24 cellular contexts compared by ENCODE assay signal in the genomic region with DNA sequence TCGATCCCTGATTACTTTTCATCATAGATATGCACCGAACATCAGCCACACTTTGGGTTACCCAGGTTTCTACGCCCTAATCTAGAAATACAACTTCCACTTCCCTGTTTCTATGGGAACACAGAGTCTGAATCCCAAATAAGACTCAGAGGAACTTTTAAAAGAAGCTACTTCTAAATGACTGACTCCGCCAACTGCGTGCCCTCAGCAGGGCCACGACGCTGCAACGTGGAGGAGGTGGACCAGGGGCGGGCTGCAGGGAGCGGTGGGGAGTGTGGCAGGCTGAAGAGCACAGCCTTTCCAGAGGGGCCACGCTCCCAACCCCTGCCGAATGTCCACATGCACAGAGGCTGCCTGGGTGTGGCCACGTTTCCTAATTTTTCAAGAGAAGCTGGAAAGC.
"Had no signal": no experiment of that assay in that cellular context is flagged by ENCODE, and none has a peak within 500 bp of the region (broad histone marks: within the 10 kb centered on the region; RNA-seq: fewer than 3 reads in every experiment).

No MANE protein-coding gene starts in this region.

- H3K36me3 ChIP-seq: esophagus squamous epithelium, neutrophil, right atrium auricular region, sigmoid colon, thoracic aorta, transverse colon, upper lobe of right lung, uterus had no signal

- H3K27me3 Mint-ChIP-seq: progenitor cell of endocrine pancreas had no signal

- H3K4me1 ChIP-seq: parathyroid adenoma, right atrium auricular region, sigmoid colon, transverse colon, upper lobe of right lung, uterus had no signal

- H3K9ac ChIP-seq: parathyroid adenoma had no signal

- H3K4me3 Mint-ChIP-seq: immature natural killer cell; memory B cell; natural killer cell; stimulated activated naive B cell treated with anti-CD40 and anti-IgM and Interleukin-4, amounts not matched to agents 10 μg/mL and 1 μg/mL and 100 μg/mL, for 72 hours; stimulated activated naive CD8-positive, alpha-beta T cell treated with anti-CD3 and anti-CD28 coated beads, Interleukin-15, Interleukin-2, amounts not matched to agents 100 ng/mL and 50 ng/mL, for 24 hours had no signal

- H3K9me3 ChIP-seq: thoracic aorta, upper lobe of right lung had no signal

- DNase-seq: dermis blood vessel endothelial cell; effector memory CD4-positive, alpha-beta T cell; esophagus squamous epithelium; foreskin melanocyte; glutamatergic neuron; immature natural killer cell; islet precursor cell; natural killer cell; sigmoid colon; stimulated activated CD4-positive, alpha-beta T cell treated with anti-CD3 and anti-CD28 coated beads, Interleukin-4, amount 100 ng/mL, for 4 hours; stimulated activated naive B cell treated with anti-CD40 and anti-IgM and Interleukin-4, amounts not matched to agents 10 μg/mL and 1 μg/mL and 100 μg/mL, for 72 hours; transverse colon; upper lobe of right lung; uterus had no signal

- H3K27me3 ChIP-seq: neutrophil, right atrium auricular region, sigmoid colon, transverse colon, upper lobe of right lung, uterus had no signal

- ATAC-seq: natural killer cell; stimulated activated naive B cell treated with anti-CD40 and anti-IgM and Interleukin-4, amounts not matched to agents 10 μg/mL and 1 μg/mL and 100 μg/mL, for 72 hours; upper lobe of right lung had no signal

- H3K4me1 Mint-ChIP-seq: immature natural killer cell; natural killer cell; stimulated activated naive B cell treated with anti-CD40 and anti-IgM and Interleukin-4, amounts not matched to agents 10 μg/mL and 1 μg/mL and 100 μg/mL, for 72 hours had no signal

- H3K27ac ChIP-seq: coronary artery, esophagus squamous epithelium, neutrophil, parathyroid adenoma, right atrium auricular region, sigmoid colon, thoracic aorta, transverse colon, upper lobe of right lung, uterus had no signal

- FAIRE-seq: endothelial cell of umbilical vein had no signal

- H3K27ac Mint-ChIP-seq: immature natural killer cell; memory B cell; natural killer cell; progenitor cell of endocrine pancreas; stimulated activated naive B cell treated with anti-CD40 and anti-IgM and Interleukin-4, amounts not matched to agents 10 μg/mL and 1 μg/mL and 100 μg/mL, for 72 hours; stimulated activated naive CD8-positive, alpha-beta T cell treated with anti-CD3 and anti-CD28 coated beads, Interleukin-15, Interleukin-2, amounts not matched to agents 100 ng/mL and 50 ng/mL, for 24 hours had no signal

- H3K4me3 ChIP-seq: coronary artery, esophagus squamous epithelium, lung, right atrium auricular region, sigmoid colon, thoracic aorta, transverse colon, upper lobe of right lung, uterus had no signal
